8 cellular contexts compared by ENCODE assay signal in genomic region chr10:129963076-129963830, GRCh38. TPM values are rescaled to one million over a fixed set of nuclear protein-coding genes. Genes with fewer than 3 reads are reported as not detected.
A peak's percentile ranks its signal among the peaks of the same experiment; 100 is the strongest.
DNase-seq lines count a peak whose midpoint lies in the region; ATAC-seq and TF ChIP-seq lines count a peak whose summit lies in the region.

No MANE protein-coding gene starts in this region.

- TF ChIP-seq CTCF in cardiac fibroblast (IDR thresholded peaks at IDR 0.05; ENCODE audit: low read depth, low read length) = no peak

- DNase-seq in AG08395 (ENCODE audit: low spot score) = peak; percentile 31
- DNase-seq in cardiac fibroblast (ENCODE audit: low read depth in 2 of 2) = peak; percentile 55 to 73
- peak; percentile 48 for DNase-seq in lung microvascular endothelial cell (ENCODE audit: low read depth in 2 of 2)
- DNase-seq in NCI-H510A (lab: John Stamatoyannopoulos, UW) = no peak
- DNase-seq in SIG-M5 (lab: John Stamatoyannopoulos, UW) = no peak
- no peak for DNase-seq in activated CD4-positive, CD25-positive, alpha-beta regulatory T cell (lab: John Stamatoyannopoulos, UW)

- H3K36me3 ChIP-seq in HUES6 (ENCODE audit: control insufficient read depth, insufficient read depth, low read length) = no peaks in the 10 kb centered on the region

- peaks cover 98% of the 10 kb centered on the region for H3K27me3 ChIP-seq in HUES6 (ENCODE audit: control insufficient read depth, insufficient read depth, low read length)

- no peak for ATAC-seq in GM18907 (IDR thresholded peaks at IDR 0.05; ENCODE audit: unreplicated experiment)

- peaks cover 54% of the 10 kb centered on the region for H3K4me1 ChIP-seq in HUES6 (ENCODE audit: control insufficient read depth, insufficient read depth, low read length)

- H3K4me3 ChIP-seq in HUES6 (ENCODE audit: low read depth, low read length) (peak overlapping the region; percentile 67), cardiac fibroblast (replicated peaks in 1 of 2; ENCODE audit: low read depth in 2 of 2, low read length in 2 of 2) (peak overlapping the region; percentile 71 to 73)

- H3K9ac ChIP-seq in HUES6 (ENCODE audit: low read length) = peak overlapping the region; percentile 17

- no peak overlapping the region for H3K27ac ChIP-seq in HUES6 (ENCODE audit: low read depth, low read length)

- H3K9me3 ChIP-seq in HUES6 (ENCODE audit: control insufficient read depth, insufficient read depth, low read depth, low read length) = no peaks in the 10 kb centered on the region

RNA-seq across cellular contexts. Expression of gene EBF3, which starts 0.8 kb away (rescaled TPM):
- under 0.01 and 0.40 TPM in 2 replicates for total RNA-seq in lung microvascular endothelial cell

Comparison
In these comparisons a context has a peak if more than half of its experiments do, and no peak if none do; other contexts are left out.
1. DNase-seq: peak in AG08395 (single experiment), cardiac fibroblast (2 of 2) and lung microvascular endothelial cell (2 of 2); none in NCI-H510A (single experiment), SIG-M5 (single experiment) and activated CD4-positive, CD25-positive, alpha-beta regulatory T cell (0 of 4).